Comparison of ENCODE assay signal across 8 cellular contexts in the genomic region with DNA sequence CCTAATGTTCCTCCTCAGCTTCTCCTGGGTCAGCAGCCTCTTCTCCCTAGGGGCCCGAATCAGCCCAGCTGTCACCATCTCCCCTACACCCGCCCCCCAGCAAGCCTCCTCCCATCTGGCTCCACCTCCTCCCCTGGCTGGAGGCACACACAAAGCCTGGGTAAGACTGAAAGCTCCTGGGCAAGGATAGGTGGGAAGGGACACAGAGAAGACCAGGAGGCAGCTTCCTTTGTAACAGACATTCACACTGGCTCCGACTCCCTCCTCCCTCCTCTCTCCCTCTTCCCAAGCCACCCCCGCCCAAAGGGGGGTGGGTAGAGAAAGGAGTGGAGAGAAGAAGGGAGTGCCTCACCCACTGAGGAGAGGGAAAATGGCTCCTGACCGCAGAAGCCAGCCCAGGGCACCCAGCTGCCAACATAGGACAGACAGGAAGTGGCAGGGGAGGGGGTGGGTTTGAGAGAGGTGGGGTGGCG. TPM values are rescaled to one million over a fixed set of nuclear protein-coding genes. Genes with fewer than 3 reads are reported as not detected.
A peak's percentile ranks its signal among the peaks of the same experiment; 100 is the strongest.
DNase-seq lines count a peak whose midpoint lies in the region; ATAC-seq and TF ChIP-seq lines count a peak whose summit lies in the region.
"Had no signal": no experiment of that assay in that cellular context is flagged by ENCODE, and none has a peak within 500 bp of the region (broad histone marks: within the 10 kb centered on the region; RNA-seq: fewer than 3 reads in every experiment).

No MANE protein-coding gene starts in this region.

- peaks cover 46% of the 10 kb centered on the region for H3K36me3 ChIP-seq in GM23338 (ENCODE audit: insufficient read depth)
- peaks cover 30 to 48% (median 32%) of the 10 kb centered on the region in 3 experiments for H3K36me3 ChIP-seq in naive thymus-derived CD4-positive, alpha-beta T cell (ENCODE audit: control insufficient read depth in 2 of 3, insufficient read depth in 3 of 3, low read length in 3 of 3)
- H3K36me3 ChIP-seq: ovary had no signal

- peak overlapping the region; percentile 58; the same call in 1 of the 3 replicates for H3K4me3 Mint-ChIP-seq in GM23338
- H3K4me3 Mint-ChIP-seq in naive thymus-derived CD4-positive, alpha-beta T cell: peak overlapping the region in 2 of 10 donors; percentile 93 to 95

- H3K79me2 ChIP-seq in GM23338 (replicated peaks; ENCODE audit: insufficient read depth): peaks cover 53% of the 10 kb centered on the region

- H3K9me3 ChIP-seq in naive thymus-derived CD4-positive, alpha-beta T cell (ENCODE audit: control insufficient read depth in 2 of 3, low read length in 3 of 3): no peaks in the 10 kb centered on the region
- H3K9me3 ChIP-seq: ovary had no signal

- CTCF ChIA-PET in naive thymus-derived CD4-positive, alpha-beta T cell (lab: Charles Lee): interaction anchor here (1.0 to 2.1 kb wide), 5 partner anchors 10 to 316 kb away, joined by 3 to 9 read pairs (median 3); no protein-coding TSS in a partner anchor

- H3K27me3 ChIP-seq in GM23338 (ENCODE audit: insufficient read depth): no peaks in the 10 kb centered on the region
- no peaks in the 10 kb centered on the region for H3K27me3 ChIP-seq in naive thymus-derived CD4-positive, alpha-beta T cell (ENCODE audit: control insufficient read depth in 2 of 2, insufficient read depth in 2 of 2, low read length in 2 of 2)
- H3K27me3 ChIP-seq: ovary had no signal

- no peaks in the 10 kb centered on the region; the same call in 2 of the 3 replicates for H3K9me3 Mint-ChIP-seq in GM23338
- peaks cover 0 to 2% (median 0%) of the 10 kb centered on the region in 11 donors for H3K9me3 Mint-ChIP-seq in naive thymus-derived CD4-positive, alpha-beta T cell

- H3K27ac Mint-ChIP-seq in GM23338: peak overlapping the region; percentile 63; the same call in 1 of the 2 replicates
- H3K27ac Mint-ChIP-seq in naive thymus-derived CD4-positive, alpha-beta T cell: peak overlapping the region; percentile 71 to 97 (median 89)

- H3K27me3 Mint-ChIP-seq in GM23338 (ENCODE audit: insufficient read depth, low read depth, poor library complexity): peaks cover 11% of the 10 kb centered on the region
- no peaks in the 10 kb centered on the region for H3K27me3 Mint-ChIP-seq in naive thymus-derived CD4-positive, alpha-beta T cell

- H3K4me2 ChIP-seq in GM23338: no peak overlapping the region

- no peak for DNase-seq in GM23338 (ENCODE audit: low spot score)
- peak; percentile 39 for DNase-seq in SK-MEL-5 (ENCODE audit: low read depth, low spot score)
- peak; percentile 32 for DNase-seq in dermis blood vessel endothelial cell
- peak in 6 of 9 donors; percentile 37 to 52 (median 44) for DNase-seq in naive thymus-derived CD4-positive, alpha-beta T cell
- DNase-seq in SK-N-DZ (ENCODE audit: low spot score): no peak

- no peak overlapping the region for H3K4me3 ChIP-seq in GM23338
- peak overlapping the region; percentile 51 for H3K4me3 ChIP-seq in naive thymus-derived CD4-positive, alpha-beta T cell (ENCODE audit: low read length)
- H3K4me3 ChIP-seq: ovary had no signal

- peaks cover 29% of the 10 kb centered on the region for H3K4me1 ChIP-seq in GM23338 (ENCODE audit: insufficient read depth)
- H3K4me1 ChIP-seq in naive thymus-derived CD4-positive, alpha-beta T cell (ENCODE audit: control insufficient read depth in 2 of 2, insufficient read depth in 2 of 2, low read length in 2 of 2): peaks cover 38 to 40% of the 10 kb centered on the region in 2 donors

- peaks cover 78% of the 10 kb centered on the region for H3K36me3 Mint-ChIP-seq in GM23338 (ENCODE audit: low read depth)
- peaks cover 13 to 52% (median 33%) of the 10 kb centered on the region in 5 donors for H3K36me3 Mint-ChIP-seq in naive thymus-derived CD4-positive, alpha-beta T cell

- ATAC-seq in GM23338: peak; percentile 2; the same call in 1 of the 3 replicates
- no peak for ATAC-seq in naive thymus-derived CD4-positive, alpha-beta T cell
- no peak for ATAC-seq in HG03108 (IDR thresholded peaks at IDR 0.05; ENCODE audit: unreplicated experiment)
- no peak for ATAC-seq in HG03196 (IDR thresholded peaks at IDR 0.05; ENCODE audit: unreplicated experiment)

- intact Hi-C loops in naive thymus-derived CD4-positive, alpha-beta T cell (cut with micrococcal nuclease): loop anchor here in 1 of 2 donors (10.0 kb wide), 1 partner anchor 352 kb away; the partner anchor contains the start of gene PTPN6

- no peak for TF ChIP-seq CTCF in GM23338 (conservative IDR thresholded peaks at IDR 0.05; ENCODE audit: low read depth in 2 of 2)

- H3F3A ChIP-seq in GM23338 (replicated peaks; ENCODE audit: low read depth): peaks cover 12% of the 10 kb centered on the region; the same call in 1 of the 2 replicates

- POLR2A ChIA-PET in naive thymus-derived CD4-positive, alpha-beta T cell (lab: Charles Lee): interaction anchor here (0.7 to 5.6 kb wide), 13 partner anchors 10 to 266 kb away, joined by 3 to 33 read pairs (median 5); partner anchors contain the start of genes LPAR5, MLF2, NOP2 and VAMP1

- 0 out of 2 replicates have a peak overlapping the region, but pooled peaks have one; percentile 32 for H3K27ac ChIP-seq in GM23338 (ENCODE audit: low read depth)
- peak overlapping the region; percentile 73 for H3K27ac ChIP-seq in naive thymus-derived CD4-positive, alpha-beta T cell (ENCODE audit: low read depth, low read length)
- H3K27ac ChIP-seq: ovary had no signal

- in situ Hi-C loops in SK-MEL-5 (cut with HindIII; ENCODE audit: low pct_unique_long_range_greater_than_20kb, low sequenced_read_pairs): no loop called here

- H2AFZ ChIP-seq in GM23338: no peak overlapping the region

- H3K4me1 Mint-ChIP-seq in GM23338: peaks cover 28% of the 10 kb centered on the region
- H3K4me1 Mint-ChIP-seq in naive thymus-derived CD4-positive, alpha-beta T cell: peaks cover 42 to 60% (median 51%) of the 10 kb centered on the region in 7 donors

- no peaks in the 10 kb centered on the region for H3K9me2 ChIP-seq in GM23338 (ENCODE audit: insufficient read depth)

- H4K20me1 ChIP-seq in GM23338 (replicated peaks; ENCODE audit: insufficient read depth): peaks cover 33% of the 10 kb centered on the region

RNA-seq across cellular contexts. Expression of gene CHD4, which starts 4.0 kb away (rescaled TPM):
- 301 and 351 TPM in 2 replicates for total RNA-seq in GM23338 (2014; rRNA removed; shearing (Covaris generic))
- polyA plus RNA-seq in GM23338 (2016; fragmentation: Nextera tagmentation; extraction: Ambion mirVana): 317 and 370 TPM in 2 replicates
- total RNA-seq in SK-MEL-5 (2014; rRNA removed; shearing (Covaris generic)): 154 TPM in 2 replicates
- 134 and 153 TPM in 2 replicates for polyA plus RNA-seq in SK-MEL-5 (2015; cell fraction: cytosol; rRNA removed)
- polyA plus RNA-seq in SK-MEL-5 (2015; cell fraction: nucleus; rRNA removed): 228 and 263 TPM in 2 replicates
- 213 and 302 TPM in 2 replicates for total RNA-seq in dermis blood vessel endothelial cell
- 100 to 1,000 TPM; 246 to 387 (median 267) TPM for total RNA-seq in naive thymus-derived CD4-positive, alpha-beta T cell
- polyA plus RNA-seq in naive thymus-derived CD4-positive, alpha-beta T cell: 10 to 100 TPM; 41.8 to 91.4 TPM
- polyA plus RNA-seq in SK-N-DZ (2014; cell fraction: cytosol; rRNA removed): 266 and 275 TPM in 2 replicates
- polyA plus RNA-seq in SK-N-DZ (2014; cell fraction: nucleus; rRNA removed): 459 and 474 TPM in 2 replicates

RNA-seq across cellular contexts. Expression of gene LPAR5, which starts 32.6 kb away (rescaled TPM):
- total RNA-seq in GM23338 (2014; rRNA removed; shearing (Covaris generic)): 0.38 and 0.89 TPM in 2 replicates
- polyA plus RNA-seq in GM23338 (2016; fragmentation: Nextera tagmentation; extraction: Ambion mirVana): 0.32 and 0.38 TPM in 2 replicates
- total RNA-seq in SK-MEL-5 (2014; rRNA removed; shearing (Covaris generic)): 0.11 TPM in 1 of 2 replicates, not detected in the other
- 0.20 and 0.24 TPM in 2 replicates for polyA plus RNA-seq in SK-MEL-5 (2015; cell fraction: cytosol; rRNA removed)
- not detected in 2 replicates for polyA plus RNA-seq in SK-MEL-5 (2015; cell fraction: nucleus; rRNA removed)
- not detected in 2 replicates for total RNA-seq in dermis blood vessel endothelial cell
- total RNA-seq in naive thymus-derived CD4-positive, alpha-beta T cell: 1 to 10 TPM; 3.3 to 8.3 (median 6.4) TPM
- 1 to 10 TPM; 6.6 to 6.9 TPM for polyA plus RNA-seq in naive thymus-derived CD4-positive, alpha-beta T cell
- 0.29 and 1.1 TPM in 2 replicates for polyA plus RNA-seq in SK-N-DZ (2014; cell fraction: cytosol; rRNA removed)
- polyA plus RNA-seq in SK-N-DZ (2014; cell fraction: nucleus; rRNA removed): 0.17 TPM in 1 of 2 replicates, not detected in the other

RNA-seq across cellular contexts. Expression of gene NOP2, which starts 35.0 kb away (rescaled TPM):
- total RNA-seq in GM23338 (2014; rRNA removed; shearing (Covaris generic)): 67.2 and 67.9 TPM in 2 replicates
- polyA plus RNA-seq in GM23338 (2016; fragmentation: Nextera tagmentation; extraction: Ambion mirVana): 63.3 and 63.4 TPM in 2 replicates
- 63.6 and 77.1 TPM in 2 replicates for total RNA-seq in SK-MEL-5 (2014; rRNA removed; shearing (Covaris generic))
- polyA plus RNA-seq in SK-MEL-5 (2015; cell fraction: cytosol; rRNA removed): 47.5 and 57.9 TPM in 2 replicates
- 687 and 761 TPM in 2 replicates for polyA plus RNA-seq in SK-MEL-5 (2015; cell fraction: nucleus; rRNA removed)
- 15.5 and 19.3 TPM in 2 replicates for total RNA-seq in dermis blood vessel endothelial cell
- 100 to 1,000 TPM in 1 of 5 experiments, 10 to 100 TPM in 4; 74.4 to 102 (median 87.6) TPM for total RNA-seq in naive thymus-derived CD4-positive, alpha-beta T cell
- polyA plus RNA-seq in naive thymus-derived CD4-positive, alpha-beta T cell: 10 to 100 TPM; 24.2 to 53.7 TPM
- 98.4 and 102 TPM in 2 replicates for polyA plus RNA-seq in SK-N-DZ (2014; cell fraction: cytosol; rRNA removed)
- 461 and 536 TPM in 2 replicates for polyA plus RNA-seq in SK-N-DZ (2014; cell fraction: nucleus; rRNA removed)

RNA-seq across cellular contexts. Expression of gene ACRBP, which starts 44.1 kb away (rescaled TPM):
- 2.2 TPM in 1 of 2 replicates, not detected in the other for total RNA-seq in GM23338 (2014; rRNA removed; shearing (Covaris generic))
- polyA plus RNA-seq in GM23338 (2016; fragmentation: Nextera tagmentation; extraction: Ambion mirVana): 0.70 TPM in 1 of 2 replicates, not detected in the other
- total RNA-seq in SK-MEL-5 (2014; rRNA removed; shearing (Covaris generic)): 0.21 and 0.37 TPM in 2 replicates
- polyA plus RNA-seq in SK-MEL-5 (2015; cell fraction: cytosol; rRNA removed): 0.21 TPM in 1 of 2 replicates, not detected in the other
- polyA plus RNA-seq in SK-MEL-5 (2015; cell fraction: nucleus; rRNA removed): 1.2 and 1.3 TPM in 2 replicates
- total RNA-seq in dermis blood vessel endothelial cell: 0.42 and 1.5 TPM in 2 replicates
- 10 to 100 TPM in 2 of 5 experiments, 1 to 10 TPM in 3; 2.3 to 23.0 (median 6.6) TPM for total RNA-seq in naive thymus-derived CD4-positive, alpha-beta T cell
- polyA plus RNA-seq in naive thymus-derived CD4-positive, alpha-beta T cell: 1 to 10 TPM in 1 of 2 donors, under 1 TPM in 1; 0.27 to 1.1 TPM
- 2.4 and 2.7 TPM in 2 replicates for polyA plus RNA-seq in SK-N-DZ (2014; cell fraction: cytosol; rRNA removed)
- 7.0 and 22.6 TPM in 2 replicates for polyA plus RNA-seq in SK-N-DZ (2014; cell fraction: nucleus; rRNA removed)

RNA-seq across cellular contexts. Expression of gene IFFO1, which starts 47.3 kb away (rescaled TPM):
- 8.8 and 12.9 TPM in 2 replicates for total RNA-seq in GM23338 (2014; rRNA removed; shearing (Covaris generic))
- 8.9 and 11.2 TPM in 2 replicates for polyA plus RNA-seq in GM23338 (2016; fragmentation: Nextera tagmentation; extraction: Ambion mirVana)
- 6.2 and 7.5 TPM in 2 replicates for total RNA-seq in SK-MEL-5 (2014; rRNA removed; shearing (Covaris generic))
- 10.1 and 13.0 TPM in 2 replicates for polyA plus RNA-seq in SK-MEL-5 (2015; cell fraction: cytosol; rRNA removed)
- polyA plus RNA-seq in SK-MEL-5 (2015; cell fraction: nucleus; rRNA removed): 196 and 209 TPM in 2 replicates
- total RNA-seq in dermis blood vessel endothelial cell: 13.1 and 13.6 TPM in 2 replicates
- 10 to 100 TPM; 28.2 to 55.9 (median 45.9) TPM for total RNA-seq in naive thymus-derived CD4-positive, alpha-beta T cell
- 10 to 100 TPM in 1 of 2 donors, 1 to 10 TPM in 1; 5.4 to 11.4 TPM for polyA plus RNA-seq in naive thymus-derived CD4-positive, alpha-beta T cell
- 21.3 and 26.0 TPM in 2 replicates for polyA plus RNA-seq in SK-N-DZ (2014; cell fraction: cytosol; rRNA removed)
- 84.3 and 84.6 TPM in 2 replicates for polyA plus RNA-seq in SK-N-DZ (2014; cell fraction: nucleus; rRNA removed)

Comparison
In these comparisons a context has a peak if more than half of its experiments do, and no peak if none do; other contexts are left out.
1. DNase-seq: peak in SK-MEL-5 (single experiment), dermis blood vessel endothelial cell (single experiment) and naive thymus-derived CD4-positive, alpha-beta T cell (6 of 9); none in GM23338 (single experiment) and SK-N-DZ (single experiment).